ENCODE assay signal across 1 cellular context in genomic region chr15:45715528-45715927, GRCh38.
TF ChIP-seq lines count a peak whose summit lies in the region.

No MANE protein-coding gene starts in this region.

TF ChIP-seq in IMR-90, 13 proteins besides CTCF, POLR2A, EP300 and RAD21:
- no peak for TF ChIP-seq MAZ (IDR thresholded peaks at IDR 0.05; ENCODE audit: borderline replicate concordance, low read depth, low read length)
TF ChIP-seq in IMR-90: peak in this region for 0.
